In the genomic region with DNA sequence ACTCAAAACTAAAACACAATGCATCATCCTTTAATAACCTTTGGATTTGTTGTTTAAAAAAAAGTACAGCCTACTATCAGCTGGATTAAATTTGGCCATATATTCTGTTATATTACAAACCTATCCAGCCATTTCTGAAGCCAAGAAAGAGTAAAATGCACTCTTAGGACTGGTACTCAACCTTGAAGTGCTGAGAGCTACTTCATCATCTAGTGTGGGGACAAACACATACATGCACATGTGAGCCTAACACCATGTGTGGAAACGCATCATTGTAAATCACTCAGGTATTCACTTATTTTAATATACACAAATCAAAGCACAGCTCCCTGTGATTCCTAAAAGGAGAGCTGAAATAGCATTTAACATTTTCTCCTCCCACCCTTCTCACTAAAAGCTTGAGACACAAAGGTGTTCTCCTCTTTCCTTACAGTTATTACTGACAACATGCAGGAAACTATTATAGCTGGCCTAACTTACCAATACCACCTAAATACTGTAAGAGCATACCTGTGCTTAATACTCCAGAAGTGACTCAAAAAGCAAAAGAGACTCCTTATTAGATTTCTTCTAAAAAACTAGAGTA, we compare ENCODE assay signal across 13 cellular contexts.
"Had no signal": no experiment of that assay in that cellular context is flagged by ENCODE, and none has a peak within 500 bp of the region (broad histone marks: within the 10 kb centered on the region; RNA-seq: fewer than 3 reads in every experiment).

No MANE protein-coding gene starts in this region.

- H3K27me3 ChIP-seq: dorsolateral prefrontal cortex, spleen had no signal

- H3K4me1 Mint-ChIP-seq: memory B cell; stimulated activated memory B cell treated with anti-CD40 and anti-IgM and Interleukin-4, amounts not matched to agents 10 μg/mL and 1 μg/mL and 100 μg/mL, for 72 hours had no signal

- H3K27me3 Mint-ChIP-seq: stimulated activated memory B cell treated with anti-CD40 and anti-IgM and Interleukin-4, amounts not matched to agents 10 μg/mL and 1 μg/mL and 100 μg/mL, for 72 hours had no signal

- H3K36me3 ChIP-seq: spleen, thoracic aorta, WERI-Rb-1 had no signal

- H3K4me3 ChIP-seq: spleen, thoracic aorta had no signal

- H3K36me3 Mint-ChIP-seq: memory B cell; naive thymus-derived CD4-positive, alpha-beta T cell; stimulated activated memory B cell treated with anti-CD40 and anti-IgM and Interleukin-4, amounts not matched to agents 10 μg/mL and 1 μg/mL and 100 μg/mL, for 72 hours had no signal

- H3K9me3 Mint-ChIP-seq: memory B cell; naive thymus-derived CD4-positive, alpha-beta T cell; stimulated activated memory B cell treated with anti-CD40 and anti-IgM and Interleukin-4, amounts not matched to agents 10 μg/mL and 1 μg/mL and 100 μg/mL, for 72 hours had no signal

- DNase-seq: activated CD4-positive, alpha-beta T cell treated with anti-CD3 and anti-CD28 coated beads, Interleukin-2, amount 50 U/mL, for 4 hours; dorsolateral prefrontal cortex; kidney; naive thymus-derived CD4-positive, alpha-beta T cell; spleen; stimulated activated CD4-positive, alpha-beta T cell treated with anti-CD3 and anti-CD28 coated beads, Interleukin-4, amount 100 ng/mL, for 4 hours; WERI-Rb-1 had no signal

- H3K27ac ChIP-seq: parathyroid adenoma, spleen, WERI-Rb-1 had no signal

- H3K9me3 ChIP-seq: spleen, thoracic aorta had no signal

- H3K27ac Mint-ChIP-seq: activated naive CD8-positive, alpha-beta T cell; memory B cell; naive thymus-derived CD4-positive, alpha-beta T cell; stimulated activated memory B cell treated with anti-CD40 and anti-IgM and Interleukin-4, amounts not matched to agents 10 μg/mL and 1 μg/mL and 100 μg/mL, for 72 hours had no signal

- H3K4me3 Mint-ChIP-seq: activated naive CD8-positive, alpha-beta T cell; memory B cell; naive thymus-derived CD4-positive, alpha-beta T cell; stimulated activated memory B cell treated with anti-CD40 and anti-IgM and Interleukin-4, amounts not matched to agents 10 μg/mL and 1 μg/mL and 100 μg/mL, for 72 hours had no signal

- H2AFZ ChIP-seq: parathyroid adenoma had no signal

- H3K9ac ChIP-seq: parathyroid adenoma had no signal

- ATAC-seq: naive thymus-derived CD4-positive, alpha-beta T cell; sciatic nerve; stimulated activated memory B cell treated with anti-CD40 and anti-IgM and Interleukin-4, amounts not matched to agents 10 μg/mL and 1 μg/mL and 100 μg/mL, for 72 hours had no signal
